In the genomic region with DNA sequence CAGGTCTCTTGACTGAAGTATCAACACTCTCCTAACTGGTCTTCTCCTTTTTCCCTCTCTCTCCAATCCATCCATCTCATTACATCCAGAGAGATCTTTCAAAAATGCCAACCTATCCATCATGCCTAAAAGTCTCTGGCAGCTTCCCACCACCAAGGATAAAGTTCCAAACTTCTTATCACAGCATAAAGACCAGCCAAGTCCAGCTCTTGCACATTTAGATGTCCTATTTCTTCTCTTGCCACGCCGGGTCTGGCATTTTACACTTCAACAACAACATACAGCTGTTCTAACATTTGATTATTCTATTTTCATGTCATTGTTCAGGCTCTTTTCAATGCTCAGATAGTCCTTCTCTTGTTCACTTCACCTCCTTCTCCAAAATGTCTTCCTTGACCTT, we compare ENCODE assay signal across 17 cellular contexts.
DNase-seq lines count a peak whose midpoint lies in the region; ATAC-seq and TF ChIP-seq lines count a peak whose summit lies in the region.
"Had no signal": no experiment of that assay in that cellular context is flagged by ENCODE, and none has a peak within 500 bp of the region (broad histone marks: within the 10 kb centered on the region; RNA-seq: fewer than 3 reads in every experiment).

No MANE protein-coding gene starts in this region.

- H3K9me3 Mint-ChIP-seq in H9, result no peaks in the 10 kb centered on the region; a peak in 1 of 5 replicates
- H3K9me3 Mint-ChIP-seq: CD8-positive, alpha-beta T cell; GM23338; HFFc6 had no signal

- no peak overlapping the region for H4K5ac ChIP-seq in H9 (ENCODE audit: insufficient read length, low read depth, low read length)

- H3K23me2 ChIP-seq in H9 (ENCODE audit: insufficient read length, low read depth, low read length, poor library complexity, severe bottlenecking), result no peaks in the 10 kb centered on the region

- no peak overlapping the region for H3K18ac ChIP-seq in H9 (ENCODE audit: insufficient read length, low read depth, low read length)

- H3K27me3 Mint-ChIP-seq in H9 (ENCODE audit: low read depth), result no peaks in the 10 kb centered on the region

- no peak overlapping the region for H2AFZ ChIP-seq in Loucy (ENCODE audit: low read length)
- H2AFZ ChIP-seq in H9 (ENCODE audit: low read length), result no peak overlapping the region
- H2AFZ ChIP-seq: GM23338 had no signal

- H2BK12ac ChIP-seq in H9 (ENCODE audit: insufficient read length, low read depth, low read length), result no peak overlapping the region

- H3K79me1 ChIP-seq in H9 (ENCODE audit: insufficient read depth, low read depth, low read length, poor library complexity, severe bottlenecking), result no peaks in the 10 kb centered on the region

- H3F3A ChIP-seq in Loucy (ENCODE audit: low read depth), result no peaks in the 10 kb centered on the region

- DNase-seq in Right ventricle myocardium superior, result no peak
- no peak for DNase-seq in cardiac septum (ENCODE audit: low spot score)
- DNase-seq in left ventricle myocardium superior, result no peak
- no peak for DNase-seq in H9
- DNase-seq in activated T-cell treated with anti-CD3 and anti-CD28 coated beads, Interleukin-2, amount 50 U/mL, for 48 hours, result no peak
- no peak for DNase-seq in cerebellar nuclear complex (lab: John Stamatoyannopoulos, UW)
- DNase-seq: 8988T; Calu3; CD8-positive, alpha-beta T cell; DMS79 treated with DMSO at 0.1 percent for 48 hours; GF-D8; HFFc6 had no signal

- H2BK120ac ChIP-seq in H9 (ENCODE audit: low read depth, low read length, poor library complexity, severe bottlenecking), result no peak overlapping the region

- no peak overlapping the region for H3K4ac ChIP-seq in H9 (ENCODE audit: low read depth, low read length)

- TF ChIP-seq CTCF in Loucy (conservative IDR thresholded peaks at IDR 0.05; ENCODE audit: low read length), result no peak
- TF ChIP-seq CTCF in H9 (conservative IDR thresholded peaks at IDR 0.05), result no peak

- no peak overlapping the region for H3K4me3 Mint-ChIP-seq in H9
- H3K4me3 Mint-ChIP-seq: CD14-positive monocyte; CD8-positive, alpha-beta T cell; GM23338; HFFc6 had no signal

- H2BK20ac ChIP-seq in H9 (ENCODE audit: low read depth, low read length, poor library complexity, severe bottlenecking), result no peak overlapping the region

- H3K4me1 Mint-ChIP-seq in H9, result peaks cover 16 to 17% of the 10 kb centered on the region in 2 experiments

- peaks cover 19% of the 10 kb centered on the region for H3K4me1 ChIP-seq in Loucy (ENCODE audit: insufficient read depth, low read length, poor library complexity, severe bottlenecking)
- H3K4me1 ChIP-seq in H9 (ENCODE audit: insufficient read depth, low read length), result peaks cover 2% of the 10 kb centered on the region; the same call in 1 of the 2 replicates
- H3K4me1 ChIP-seq: BLaER1 had no signal

- H3K9me2 ChIP-seq in Loucy (replicated peaks; ENCODE audit: low read depth, low read length), result no peaks in the 10 kb centered on the region

- H4K20me1 ChIP-seq in Loucy (ENCODE audit: insufficient read depth, low read length, poor library complexity, severe bottlenecking) (peaks cover 8% of the 10 kb centered on the region), H9 (ENCODE audit: control insufficient read depth, insufficient read depth, insufficient read length) (no peaks in the 10 kb centered on the region)
- H4K20me1 ChIP-seq: BLaER1 had no signal

- peaks cover 12% of the 10 kb centered on the region for H3K79me2 ChIP-seq in Loucy (ENCODE audit: insufficient read depth, low read length)
- H3K79me2 ChIP-seq in H9 (ENCODE audit: insufficient read depth, low read length), result no peaks in the 10 kb centered on the region

- H3K4me3 ChIP-seq in Loucy (ENCODE audit: low read length, poor library complexity, severe bottlenecking), result no peak overlapping the region
- H3K4me3 ChIP-seq: BLaER1, GM23338 had no signal

- no peaks in the 10 kb centered on the region for H3K27me3 ChIP-seq in Loucy (ENCODE audit: insufficient read depth, low read length, poor library complexity, severe bottlenecking)
- H3K27me3 ChIP-seq in H9 (ENCODE audit: insufficient read depth, low read length), result no peaks in the 10 kb centered on the region; the same call in 1 of the 2 replicates
- H3K27me3 ChIP-seq: BLaER1 had no signal

- H3K23ac ChIP-seq in H9 (ENCODE audit: insufficient read length, low read depth, low read length), result no peak overlapping the region

- no peak overlapping the region for H3K27ac Mint-ChIP-seq in H9
- H3K27ac Mint-ChIP-seq: CD14-positive monocyte; CD8-positive, alpha-beta T cell; GM23338; HFFc6 had no signal

- H2BK15ac ChIP-seq in H9 (ENCODE audit: low read depth, low read length), result no peak overlapping the region

- no peak overlapping the region for H4K91ac ChIP-seq in H9 (ENCODE audit: insufficient read length, low read depth, low read length)

- H4K8ac ChIP-seq in H9 (replicated peaks; ENCODE audit: insufficient read length, low read depth, low read length), result no peak overlapping the region

- ATAC-seq in Right ventricle myocardium superior (ENCODE audit: poor library complexity) (peak; percentile 36), left ventricle myocardium superior (peak; percentile 44)
- ATAC-seq: CD8-positive, alpha-beta T cell; GM23338; HCT116 had no signal

- no peak overlapping the region for H3T11ph ChIP-seq in H9 (ENCODE audit: low read length)

- no peak overlapping the region for H2AK5ac ChIP-seq in H9 (ENCODE audit: insufficient read length, low read length)

- no peak overlapping the region for H3K56ac ChIP-seq in H9 (ENCODE audit: insufficient read length, low read depth, low read length)

- H2BK5ac ChIP-seq in H9 (ENCODE audit: insufficient read length, low read length), result no peak overlapping the region

- H3K14ac ChIP-seq in H9 (ENCODE audit: insufficient read depth, low read length), result no peak overlapping the region

- H3K9ac ChIP-seq in Loucy (ENCODE audit: low read depth, low read length, poor library complexity, severe bottlenecking) (peak overlapping the region; percentile 10), H9 (ENCODE audit: extremely low read depth, insufficient read length, low read length) (no peak overlapping the region)
- H3K9ac ChIP-seq: BLaER1 had no signal

- 0 out of 2 replicates have a peak, but pooled peaks cover 5% of the 10 kb centered on the region for H3K36me3 ChIP-seq in Loucy (ENCODE audit: insufficient read depth, low read length)

- intact Hi-C loops in Right ventricle myocardium superior (cut with DNase I) (no loop called here), cardiac septum (cut with DNase I) (no loop called here), left ventricle myocardium superior (cut with micrococcal nuclease) (no loop called here)

- H3K9me3 ChIP-seq in Loucy (ENCODE audit: insufficient read depth, low read depth, low read length) (no peaks in the 10 kb centered on the region), H9 (ENCODE audit: control insufficient read depth, low read depth, low read length) (no peaks in the 10 kb centered on the region)
- H3K9me3 ChIP-seq: BLaER1 had no signal

- H3K4me2 ChIP-seq in Loucy (ENCODE audit: low read depth, low read length, poor library complexity, severe bottlenecking), result peak overlapping the region; percentile 38
- no peak overlapping the region for H3K4me2 ChIP-seq in H9 (ENCODE audit: insufficient read depth, insufficient read length, low read length)
- H3K4me2 ChIP-seq: BLaER1, GM23338 had no signal

- no CpG with 5 or more reads among the region's 2 CpGs for WGBS in H9 (ENCODE audit: extremely low coverage, insufficient read length, low lambda C conversion rate)

- no peaks in the 10 kb centered on the region; a peak in 1 of 7 replicates for H3K36me3 Mint-ChIP-seq in H9 (ENCODE audit: insufficient read depth in 1 of 3, low read depth in 3 of 3)

- H3K27ac ChIP-seq in H9 (ENCODE audit: insufficient read length, low read depth, low read length), result no peak overlapping the region
- H3K27ac ChIP-seq: BLaER1 had no signal
